In genomic region chr17:50719144-50719923, GRCh38 we compare ENCODE assay signal across 9 cellular contexts. TPM values are rescaled to one million over a fixed set of nuclear protein-coding genes. Genes with fewer than 3 reads are reported as not detected.
DNase-seq lines count a peak whose midpoint lies in the region; ATAC-seq, FAIRE-seq and TF ChIP-seq lines count a peak whose summit lies in the region.
"Had no signal": no experiment of that assay in that cellular context is flagged by ENCODE, and none has a peak within 500 bp of the region (broad histone marks: within the 10 kb centered on the region; RNA-seq: fewer than 3 reads in every experiment).

Gene LUC7L3, plus strand, starts transcription at chr17:50719603. Its CDS starts 130 bp downstream, at chr17:50719733.

- TF ChIP-seq EP300 in HepG2 (IDR thresholded peaks at IDR 0.05; ENCODE audit: low read depth in 2 of 2, low read length in 2 of 2): peak; percentile 36 to 50; a peak in 3 of 4 replicates
- no peak; the same call in 1 of the 2 replicates for TF ChIP-seq EP300 in HepG2 (CRISPR knock-in tag; IDR thresholded peaks at IDR 0.05; ENCODE audit: borderline replicate concordance)

- no peaks in the 10 kb centered on the region; a peak in 1 of 5 replicates for H3K36me3 ChIP-seq in HepG2 (replicated peaks in 1 of 2; ENCODE audit: control insufficient read depth in 1 of 2, insufficient read depth in 2 of 2, low read length in 2 of 2)

- DNase-seq in C1 segment of cervical spinal cord (lab: John Stamatoyannopoulos, UW) (peak; percentile 64 to 96 (median 90)), NCI-H748 (lab: John Stamatoyannopoulos, UW; ENCODE audit: unreplicated experiment) (peak; percentile 96), dedifferentiated amniotic fluid mesenchymal stem cell (ENCODE audit: extremely low spot score) (peak; percentile 91), HepG2 (ENCODE audit: low spot score) (peak; percentile 92)
- DNase-seq in activated CD4-positive, alpha-beta T cell treated with anti-CD3 and anti-CD28 coated beads, Interleukin-2, amount 50 U/mL, for 1 hour: peak; percentile 89
- peak; percentile 91 to 92 for DNase-seq in stimulated activated CD4-positive, alpha-beta T cell treated with anti-CD3 and anti-CD28 coated beads, Interleukin-2, amount 100 ng/mL, for 48 hours

- H3K4me2 ChIP-seq in HepG2 (ENCODE audit: low read depth, low read length): peak within 1 kb of the TSS; percentile 95

- TF ChIP-seq RAD21 in HepG2 (CRISPR knock-in tag; IDR thresholded peaks at IDR 0.05): peak; percentile 4; the same call in 1 of the 2 replicates

- peak; percentile 30 for FAIRE-seq in HepG2 (lab: Jason Lieb, UNC)
- FAIRE-seq: islet of Langerhans had no signal

- WGBS in HepG2 (ENCODE audit: low lambda C conversion rate): 2% methylated on average over 31 of the region's 76 CpGs

- POLR2A ChIA-PET in HepG2 (lab: Yijun Ruan, JAX): interaction anchor here (0.6 to 4.2 kb wide), 47 partner anchors 8 to 509 kb away, joined by 3 to 54 read pairs (median 4); partner anchors contain the start of genes ANKRD40, CACNA1G and TOB1

- H4K20me1 ChIP-seq in HepG2 (ENCODE audit: insufficient read depth, low read length): peaks cover 47% of the 10 kb centered on the region

- in situ Hi-C loops in HepG2 (cut with HindIII; ENCODE audit: extremely low pct_ligation_motif_present, low pct_unique_long_range_greater_than_20kb): no loop called here

- CTCF ChIA-PET in HepG2 (lab: Yijun Ruan, JAX; ENCODE audit: low intra/inter-chr PET ratio, low total read pairs): no interaction called here

- intact Hi-C loops in HepG2 (cut with micrococcal nuclease; ENCODE audit: unreplicated experiment): no loop called here

- H3K79me2 ChIP-seq in HepG2 (ENCODE audit: insufficient read depth, low read length): peaks cover 49% of the 10 kb centered on the region

- no peaks in the 10 kb centered on the region for H3K9me3 ChIP-seq in HepG2 (ENCODE audit: low read length)

- ATAC-seq in GM19395 (IDR thresholded peaks at IDR 0.05; ENCODE audit: unreplicated experiment): peak; percentile 90
- ATAC-seq in HG03558 (IDR thresholded peaks at IDR 0.05; ENCODE audit: extremely low read depth, unreplicated experiment): peak; percentile 58
- ATAC-seq in HepG2: peak; percentile 88

- peak within 1 kb of the TSS; percentile 84 for H2AFZ ChIP-seq in HepG2 (ENCODE audit: low read length)

- H3K27ac ChIP-seq in HepG2 (ENCODE audit: extremely low read length, insufficient read depth, low read length): peak within 1 kb of the TSS; percentile 95

- TF ChIP-seq CTCF in HepG2 (CRISPR knock-in tag; IDR thresholded peaks at IDR 0.05): no peak

- peaks cover 66% of the 10 kb centered on the region for H3K4me1 ChIP-seq in HepG2 (ENCODE audit: insufficient read depth, low read length)

- H3K9ac ChIP-seq in HepG2 (ENCODE audit: insufficient read depth, low read depth, low read length): peak within 1 kb of the TSS; percentile 97

- no peaks in the 10 kb centered on the region for H3K27me3 ChIP-seq in HepG2 (ENCODE audit: control insufficient read depth in 1 of 2, insufficient read depth in 2 of 2, low read length in 2 of 2)

- TSS peak; percentile 99 for BruUV-seq in HepG2 (replicated peaks; lab: Mats Ljungman, UMichigan)

- H3K4me3 ChIP-seq in HepG2 (replicated peaks in 1 of 3; ENCODE audit: insufficient read depth in 1 of 3, low read depth in 2 of 3, low read length in 3 of 3): peak within 1 kb of the TSS; percentile 82 to 96 (median 94)

- peak; percentile 94 to 96 for TF ChIP-seq POLR2A in HepG2 (IDR thresholded peaks at IDR 0.05; ENCODE audit: insufficient read depth in 1 of 2, low read depth in 2 of 2, low read length in 2 of 2)

TF ChIP-seq in HepG2, 621 proteins besides CTCF, POLR2A, EP300 and RAD21 (continues in another document):
- no peak; the same call in 1 of the 2 replicates for TF ChIP-seq FUBP1 (CRISPR knock-in tag; IDR thresholded peaks at IDR 0.05; ENCODE audit: borderline replicate concordance)
- peak; percentile 93 for TF ChIP-seq NFRKB (IDR thresholded peaks at IDR 0.05)
- TF ChIP-seq THRA (CRISPR knock-in tag; IDR thresholded peaks at IDR 0.05; ENCODE audit: borderline replicate concordance): peak; percentile 86
- TF ChIP-seq ARID3A (IDR thresholded peaks at IDR 0.05; ENCODE audit: low read depth, low read length): no peak
- peak; percentile 98 for TF ChIP-seq TAF1 (CRISPR knock-in tag; IDR thresholded peaks at IDR 0.05)
- peak; percentile 71 for TF ChIP-seq HNRNPLL (IDR thresholded peaks at IDR 0.05; ENCODE audit: low read depth, low read length, poor library complexity, severe bottlenecking)
- TF ChIP-seq ZNF33B (CRISPR knock-in tag; IDR thresholded peaks at IDR 0.05): peak; percentile 95
- peak; percentile 93; the same call in 1 of the 2 replicates for TF ChIP-seq POLR2AphosphoS2 (IDR thresholded peaks at IDR 0.05; ENCODE audit: low read depth, low read length)
- TF ChIP-seq ZNF644 (CRISPR knock-in tag; IDR thresholded peaks at IDR 0.05; ENCODE audit: low read depth): no peak; the same call in 1 of the 2 replicates
- TF ChIP-seq GABPA (IDR thresholded peaks at IDR 0.05; ENCODE audit: low read depth, low read length): peak; percentile 71
- TF ChIP-seq GABPA (CRISPR knock-in tag; IDR thresholded peaks at IDR 0.05; ENCODE audit: low read depth): peak; percentile 78
- peak; percentile 92 for TF ChIP-seq BORCS8-MEF2B (CRISPR knock-in tag; IDR thresholded peaks at IDR 0.05)
- TF ChIP-seq POLR2G (IDR thresholded peaks at IDR 0.05; ENCODE audit: low read depth, low read length): peak; percentile 97
- no peak for TF ChIP-seq CC2D1A (CRISPR knock-in tag; IDR thresholded peaks at IDR 0.05)
- peak; percentile 75; the same call in 1 of the 2 replicates for TF ChIP-seq EEA1 (CRISPR knock-in tag; IDR thresholded peaks at IDR 0.05; ENCODE audit: borderline replicate concordance)
- 0 out of 2 replicates have a peak, but pooled peaks have one; percentile 77 for TF ChIP-seq GTF3A (CRISPR knock-in tag; conservative IDR thresholded peaks at IDR 0.05)

RNA-seq across cellular contexts. Expression of gene LUC7L3, which starts in this region (rescaled TPM):
- total RNA-seq in HepG2 (2016; rRNA removed; fragmentation: Illumina TruSeq; extraction: Trizol): 60.2 and 108 TPM in 2 replicates
- total RNA-seq in HepG2 (2016; cell fraction: cytosol; rRNA removed; fragmentation: Illumina TruSeq; extraction: Trizol; ENCODE audit: low read depth): 18.8 and 26.1 TPM in 2 replicates
- 62.5 and 109 TPM in 2 replicates for total RNA-seq in HepG2 (2016; cell fraction: insoluble cytoplasmic fraction; rRNA removed; fragmentation: Illumina TruSeq; extraction: Trizol)
- 14.5 and 18.9 TPM in 2 replicates for total RNA-seq in HepG2 (2016; cell fraction: membrane; rRNA removed; fragmentation: Illumina TruSeq; extraction: Trizol)
- 195 TPM in 2 replicates for total RNA-seq in HepG2 (2016; cell fraction: nucleus; rRNA removed; fragmentation: Illumina TruSeq; extraction: Trizol)
- polyA plus RNA-seq in HepG2 (2011; rRNA removed): 95.9 and 120 TPM in 2 replicates
- polyA plus RNA-seq in HepG2 (2011; cell fraction: cytosol; rRNA removed): 30.0 and 34.7 TPM in 2 replicates
- 415 and 478 TPM in 2 replicates for polyA plus RNA-seq in HepG2 (2011; cell fraction: nucleus; rRNA removed)
- 194 and 235 TPM in 2 replicates for polyA plus RNA-seq in HepG2 (2012)
- polyA plus RNA-seq in HepG2 (2016; cell fraction: cytosol; fragmentation: Illumina TruSeq; extraction: Trizol; ENCODE audit: low read depth): 7.1 and 8.6 TPM in 2 replicates
- 136 and 147 TPM in 2 replicates for polyA plus RNA-seq in HepG2 (2016; cell fraction: insoluble cytoplasmic fraction; fragmentation: Illumina TruSeq; extraction: Trizol; ENCODE audit: low read depth)
- 13.0 and 18.1 TPM in 2 replicates for polyA plus RNA-seq in HepG2 (2016; cell fraction: membrane; fragmentation: Illumina TruSeq; extraction: Trizol; ENCODE audit: low read depth)
- polyA plus RNA-seq in HepG2 (2016; cell fraction: nucleus; fragmentation: Illumina TruSeq; extraction: Trizol; ENCODE audit: insufficient read depth, low read depth): 530 TPM in 2 replicates
- polyA minus RNA-seq in HepG2 (2011; rRNA and poly(A)+ RNA removed; ENCODE audit: low replicate concordance): 33.0 and 52.4 TPM in 2 replicates
- 14.1 and 14.4 TPM in 2 replicates for polyA minus RNA-seq in HepG2 (2011; cell fraction: cytosol; rRNA and poly(A)+ RNA removed)
- polyA minus RNA-seq in HepG2 (2011; cell fraction: nucleus; rRNA and poly(A)+ RNA removed): 321 and 363 TPM in 2 replicates

Comparison
In these comparisons a context has a peak if more than half of its experiments do, and no peak if none do; other contexts are left out.
1. Peak in every context shown above with its lines: DNase-seq, ATAC-seq, H3K4me3 ChIP-seq and H3K27ac ChIP-seq.